Comparison of ENCODE assay signal across 9 cellular contexts in genomic region chr16:31532120-31532519, GRCh38. TPM values are rescaled to one million over a fixed set of nuclear protein-coding genes. Genes with fewer than 3 reads are reported as not detected.
"Had no signal": no experiment of that assay in that cellular context is flagged by ENCODE, and none has a peak within 500 bp of the region (broad histone marks: within the 10 kb centered on the region; RNA-seq: fewer than 3 reads in every experiment).

No MANE protein-coding gene starts in this region.

- H3K4me2 ChIP-seq: GM23338 had no signal

- H3K9me3 ChIP-seq: HAP-1 had no signal

- DNase-seq: H7, HFFc6, IMR-90 had no signal

- H3K4me1 ChIP-seq: HAP-1 had no signal

- H3K27ac ChIP-seq: HL-60 had no signal

- H2AFZ ChIP-seq: GM23338 had no signal

- H3K36me3 ChIP-seq: HAP-1 had no signal

- H3K4me3 ChIP-seq: GM23338, HAP-1 had no signal

- ATAC-seq: HCT116 had no signal

RNA-seq across cellular contexts. Expression of gene AHSP, which starts 4.4 kb away (rescaled TPM):
- total RNA-seq: GM23338, H4, HFFc6, HT1080, IMR-90 had no signal
- polyA plus RNA-seq: IMR-90 had no signal

RNA-seq across cellular contexts. Expression of gene SLC5A2, which starts 49.2 kb away (rescaled TPM):
- total RNA-seq: H4, HT1080, IMR-90 had no signal
- polyA plus RNA-seq: IMR-90 had no signal
